In genomic region chr6:46510656-46511055, GRCh38 we compare ENCODE assay signal across 12 cellular contexts. TPM values are rescaled to one million over a fixed set of nuclear protein-coding genes. Genes with fewer than 3 reads are reported as not detected.
DNase-seq lines count a peak whose midpoint lies in the region; ATAC-seq and TF ChIP-seq lines count a peak whose summit lies in the region.
"Had no signal": no experiment of that assay in that cellular context is flagged by ENCODE, and none has a peak within 500 bp of the region (broad histone marks: within the 10 kb centered on the region; RNA-seq: fewer than 3 reads in every experiment).

No MANE protein-coding gene starts in this region.

- H3K4me1 ChIP-seq in adipocyte (ENCODE audit: control insufficient read depth, insufficient read depth, low read length) = peaks cover 18% of the 10 kb centered on the region

- no peak for TF ChIP-seq CTCF in fibroblast of villous mesenchyme (IDR thresholded peaks at IDR 0.05; ENCODE audit: insufficient read depth, low read depth, low read length)

- H3K4me3 ChIP-seq in adipocyte (ENCODE audit: low read length) = no peak overlapping the region
- H3K4me3 ChIP-seq in fibroblast of villous mesenchyme (ENCODE audit: low read depth, low read length) = no peak overlapping the region
- H3K4me3 ChIP-seq: colonic mucosa had no signal

- no peaks in the 10 kb centered on the region for H3K27me3 ChIP-seq in adipocyte (replicated peaks; ENCODE audit: control insufficient read depth, insufficient read depth, low read length)
- H3K27me3 ChIP-seq: colonic mucosa had no signal

- H3K9me3 ChIP-seq in adipocyte (ENCODE audit: control insufficient read depth, low read length) = no peaks in the 10 kb centered on the region
- H3K9me3 ChIP-seq: colonic mucosa had no signal

- H3K36me3 ChIP-seq in adipocyte (ENCODE audit: control insufficient read depth, insufficient read depth, low read length, severe bottlenecking) = no peaks in the 10 kb centered on the region
- H3K36me3 ChIP-seq: colonic mucosa had no signal

- H3K9ac ChIP-seq in adipocyte (ENCODE audit: low read length) = peak overlapping the region; percentile 2

- ATAC-seq in GM21528 (IDR thresholded peaks at IDR 0.05; ENCODE audit: low FRiP score, unreplicated experiment) = no peak
- ATAC-seq: Panc1 had no signal

- DNase-seq in adipocyte (ENCODE audit: low read depth) = peak; percentile 91
- DNase-seq in fibroblast of villous mesenchyme (ENCODE audit: low read depth) = peak; percentile 67
- peak; percentile 62 for DNase-seq in myocyte (ENCODE audit: low read depth)
- DNase-seq in ureter (ENCODE audit: low spot score) = peak; percentile 50
- no peak for DNase-seq in COR-L47 (lab: John Stamatoyannopoulos, UW)
- DNase-seq in stimulated activated CD8-positive, alpha-beta memory T cell treated with anti-CD3 and anti-CD28 coated beads, Interleukin-4, amount 100 ng/mL, for 48 hours = no peak
- DNase-seq: activated T-cell treated with anti-CD3 and anti-CD28 coated beads, Interleukin-2, amount 50 U/mL, for 1 hour; colonic mucosa; DND-41; NCI-H187 had no signal

RNA-seq across cellular contexts. Expression of gene RCAN2, which starts 19.4 kb away (rescaled TPM):
- total RNA-seq in fibroblast of villous mesenchyme = 1.7 and 1.9 TPM in 2 replicates
- 1.2 and 1.4 TPM in 2 replicates for total RNA-seq in myocyte
- polyA plus RNA-seq in myocyte (2012) = 6.9 TPM
- total RNA-seq in ureter = 19.8 TPM

Comparison
In these comparisons a context has a peak if more than half of its experiments do, and no peak if none do; other contexts are left out.
1. DNase-seq: peak in adipocyte (single experiment), fibroblast of villous mesenchyme (single experiment), myocyte (single experiment) and ureter (single experiment); none in COR-L47 (single experiment) and stimulated activated CD8-positive, alpha-beta memory T cell treated with anti-CD3 and anti-CD28 coated beads, Interleukin-4, amount 100 ng/mL, for 48 hours (single experiment).